In the genomic region with DNA sequence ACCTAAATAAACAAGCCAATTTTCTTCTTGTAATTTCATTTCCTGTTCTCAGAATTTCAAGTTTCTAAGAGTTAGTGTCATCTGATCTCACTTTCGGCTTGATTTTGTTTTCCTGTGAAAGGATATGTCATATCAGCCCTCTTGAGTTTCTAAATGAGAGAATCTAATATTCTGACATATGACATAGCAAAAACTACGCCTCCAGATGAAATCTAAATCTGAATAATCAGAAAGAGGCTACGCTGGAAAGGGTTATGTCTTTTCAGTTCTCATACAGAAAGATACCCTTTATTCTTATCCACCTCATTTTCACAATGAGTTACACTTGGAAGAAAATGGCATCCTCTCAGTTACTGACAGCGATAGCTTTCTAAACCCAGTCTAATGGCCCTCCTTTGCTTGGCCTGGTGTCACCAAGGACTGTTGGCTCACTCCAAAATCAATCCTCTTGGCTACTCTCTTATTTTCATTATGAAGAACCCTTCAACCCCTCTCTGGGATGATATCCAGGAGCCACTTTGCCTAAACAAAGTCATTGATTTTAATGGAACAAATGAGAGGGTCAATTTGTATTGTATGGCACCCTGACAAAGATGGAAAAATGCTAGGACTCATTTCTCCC, we compare ENCODE assay signal across 11 cellular contexts.
DNase-seq lines count a peak whose midpoint lies in the region; ATAC-seq, FAIRE-seq and TF ChIP-seq lines count a peak whose summit lies in the region.
"Had no signal": no experiment of that assay in that cellular context is flagged by ENCODE, and none has a peak within 500 bp of the region (broad histone marks: within the 10 kb centered on the region; RNA-seq: fewer than 3 reads in every experiment).

No MANE protein-coding gene starts in this region.

- no peaks in the 10 kb centered on the region for H3K27me3 ChIP-seq in uterus
- H3K27me3 ChIP-seq: esophagus muscularis mucosa, Peyer's patch had no signal

- ATAC-seq in GM19438 (IDR thresholded peaks at IDR 0.05; ENCODE audit: low read depth, unreplicated experiment) (peak; percentile 79), HG03066 (IDR thresholded peaks at IDR 0.05; ENCODE audit: low read depth, unreplicated experiment) (peak; percentile 71), T-helper 17 cell (no peak)

- H3K4me1 Mint-ChIP-seq in T-helper 17 cell, result peaks cover 22% of the 10 kb centered on the region

- H3K9me3 ChIP-seq in T-helper 17 cell (ENCODE audit: control insufficient read depth, low read length, poor library complexity, severe bottlenecking), result no peaks in the 10 kb centered on the region
- H3K9me3 ChIP-seq in uterus, result no peaks in the 10 kb centered on the region
- H3K9me3 ChIP-seq: esophagus muscularis mucosa, Peyer's patch had no signal

- H3K36me3 ChIP-seq in uterus, result no peaks in the 10 kb centered on the region
- H3K36me3 ChIP-seq: esophagus muscularis mucosa, Peyer's patch had no signal

- DNase-seq in GM10266 (ENCODE audit: extremely low spot score) (peak; percentile 16), T-helper 17 cell (no peak), NCI-H82 treated with DMSO at 0.1 percent for 48 hours (lab: John Stamatoyannopoulos, UW; ENCODE audit: unreplicated experiment) (no peak), HTR-8/SVneo (ENCODE audit: insufficient read length, low spot score) (no peak), uterus (no peak), NCI-H1417 (lab: John Stamatoyannopoulos, UW) (no peak)
- DNase-seq: DMS53, Peyer's patch had no signal

- no peak for TF ChIP-seq CTCF in GM10266 (IDR thresholded peaks at IDR 0.05; ENCODE audit: control insufficient read depth, insufficient read depth, low read depth, missing control alignments)
- no peak for TF ChIP-seq CTCF in uterus (IDR thresholded peaks at IDR 0.05)

- H3K27ac ChIP-seq in uterus, result no peak overlapping the region
- H3K27ac ChIP-seq: esophagus muscularis mucosa, Peyer's patch had no signal

- H3K27me3 Mint-ChIP-seq in T-helper 17 cell, result no peaks in the 10 kb centered on the region

- no peak overlapping the region for H3K4me3 ChIP-seq in uterus
- H3K4me3 ChIP-seq: esophagus muscularis mucosa, Peyer's patch had no signal

- FAIRE-seq in HTR-8/SVneo (lab: Jason Lieb, UNC), result no peak

- no peak for TF ChIP-seq POLR2A in uterus (IDR thresholded peaks at IDR 0.05)

- no peaks in the 10 kb centered on the region for H3K36me3 Mint-ChIP-seq in T-helper 17 cell (ENCODE audit: low read depth)

- H3K4me1 ChIP-seq in uterus, result no peaks in the 10 kb centered on the region
- H3K4me1 ChIP-seq: esophagus muscularis mucosa, Peyer's patch had no signal

- H3K4me3 Mint-ChIP-seq in T-helper 17 cell, result no peak overlapping the region

- intact Hi-C loops in uterus (cut with DNase I; ENCODE audit: low total_unique reads), result no loop called here

- peak overlapping the region; percentile 72 for H3K27ac Mint-ChIP-seq in T-helper 17 cell
